ENCODE assay signal across 28 cellular contexts in the genomic region with DNA sequence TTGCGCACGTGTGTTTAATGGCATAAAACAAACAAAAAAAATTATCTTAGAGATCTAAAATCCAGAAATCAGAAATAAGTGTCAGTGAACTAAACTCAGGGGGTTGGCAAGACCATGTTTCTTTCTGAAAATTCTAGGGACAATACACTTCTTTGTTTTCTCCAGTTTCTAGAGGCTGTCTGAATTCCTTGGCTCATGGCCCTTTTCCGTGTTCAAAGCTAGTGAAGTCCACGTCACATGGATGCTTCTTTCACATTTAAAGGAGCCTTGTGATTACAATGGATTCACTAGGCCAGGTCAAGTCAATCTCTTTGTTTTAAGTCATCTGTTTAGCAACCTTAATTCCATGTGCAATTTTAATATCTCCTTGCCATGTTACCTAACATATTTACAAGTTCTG. TPM values are rescaled to one million over a fixed set of nuclear protein-coding genes. Genes with fewer than 3 reads are reported as not detected.
"Had no signal": no experiment of that assay in that cellular context is flagged by ENCODE, and none has a peak within 500 bp of the region (broad histone marks: within the 10 kb centered on the region; RNA-seq: fewer than 3 reads in every experiment).

No MANE protein-coding gene starts in this region.

- DNase-seq: activated B cell treated with CpG ODN at 0.5 μM for 24 hours; activated CD8-positive, alpha-beta memory T cell treated with anti-CD3 and anti-CD28 coated beads, Interleukin-2, amount 10 ng/mL, durations not matched to agents 7 days and 5 days; activated CD8-positive, alpha-beta T cell treated with anti-CD3 and anti-CD28 coated beads, Interleukin-2, amount 10 ng/mL, durations not matched to agents 7 days and 5 days; activated naive CD8-positive, alpha-beta T cell treated with anti-CD3 and anti-CD28 coated beads, Interleukin-2, amount 50 U/mL, for 24 hours; activated T-cell treated with anti-CD3 and anti-CD28 coated beads, Interleukin-2, amount 50 U/mL, for 48 hours; amygdala; cerebellar nuclear complex; colonic mucosa; effector CD8-positive, alpha-beta T cell; esophagus squamous epithelium; glutamatergic neuron; left ventricle myocardium inferior; naive thymus-derived CD4-positive, alpha-beta T cell; right cardiac atrium; spleen; stimulated activated naive CD4-positive, alpha-beta T cell treated with Interleukin-2 at 50 U/mL for 16 hours; T-helper 1 cell had no signal

- H2AFZ ChIP-seq: parathyroid adenoma had no signal

- H3K9me3 ChIP-seq: colonic mucosa, esophagus squamous epithelium, spleen, vagina had no signal

- H3K79me2 ChIP-seq: parathyroid adenoma had no signal

- FAIRE-seq: islet of Langerhans had no signal

- H3K27ac ChIP-seq: cardiac muscle cell, colonic mucosa, epithelial cell of prostate, esophagus squamous epithelium, left ventricle myocardium inferior, parathyroid adenoma, spleen, vagina had no signal

- H3K27me3 ChIP-seq: cardiac muscle cell, colonic mucosa, esophagus squamous epithelium, spleen, vagina had no signal

- ATAC-seq: activated CD8-positive, alpha-beta memory T cell treated with anti-CD3 and anti-CD28 coated beads, Interleukin-2, amount 10 ng/mL, durations not matched to agents 7 days and 5 days; activated CD8-positive, alpha-beta T cell treated with anti-CD3 and anti-CD28 coated beads, Interleukin-2, amount 10 ng/mL, durations not matched to agents 7 days and 5 days; activated naive CD8-positive, alpha-beta T cell treated with anti-CD3 and anti-CD28 coated beads, Interleukin-2, amount 50 U/mL, for 24 hours; naive thymus-derived CD4-positive, alpha-beta T cell; right cardiac atrium had no signal

- H3K4me1 ChIP-seq: colonic mucosa, esophagus squamous epithelium, left ventricle myocardium inferior, parathyroid adenoma, spleen, vagina had no signal

- H3K36me3 ChIP-seq: cardiac muscle cell, colonic mucosa, esophagus squamous epithelium, left ventricle myocardium inferior, spleen, vagina had no signal

- H3K9ac ChIP-seq: parathyroid adenoma had no signal

- H3K4me3 ChIP-seq: cardiac muscle cell, colonic mucosa, esophagus squamous epithelium, left ventricle myocardium inferior, spleen, vagina had no signal

RNA-seq across cellular contexts. Expression of gene SLCO1B3, which starts 22.4 kb away (rescaled TPM):
- total RNA-seq: activated B cell treated with CpG ODN at 0.5 μM for 24 hours; activated CD8-positive, alpha-beta memory T cell treated with anti-CD3 and anti-CD28 coated beads, Interleukin-2, amount 10 ng/mL, durations not matched to agents 7 days and 5 days; activated CD8-positive, alpha-beta T cell treated with anti-CD3 and anti-CD28 coated beads, Interleukin-2, amount 10 ng/mL, durations not matched to agents 7 days and 5 days; activated T-helper 2 cell treated with anti-CD3 and anti-CD28 coated beads, Interferon-gamma antibody, Interleukin-2, Interleukin-4, amounts not matched to agents 10 μg/mL and 5 μg/mL and 100 μg/mL, durations not matched to agents 14 hours and 24 hours and 36 hours; cardiac muscle cell; dermis microvascular lymphatic vessel endothelial cell; frontal cortex; lung microvascular endothelial cell; mesothelial cell of epicardium; naive thymus-derived CD4-positive, alpha-beta T cell; right cardiac atrium; spleen; vagina had no signal
- polyA plus RNA-seq: cardiac muscle cell; naive thymus-derived CD4-positive, alpha-beta T cell; neural cell; right cardiac atrium had no signal
